8 cellular contexts compared by ENCODE assay signal in genomic region chrX:23989689-23990088, GRCh38.
"Had no signal": no experiment of that assay in that cellular context is flagged by ENCODE, and none has a peak within 500 bp of the region (broad histone marks: within the 10 kb centered on the region; RNA-seq: fewer than 3 reads in every experiment).

No MANE protein-coding gene starts in this region.

- DNase-seq: IMR-90, KBM-7 had no signal

- H3K27ac ChIP-seq: KMS-11 had no signal

- H3K4me1 Mint-ChIP-seq: GM23338 had no signal

- H3K4me1 ChIP-seq: HAP-1 had no signal

- H3K4me3 Mint-ChIP-seq: GM23338 had no signal

- H3K4me2 ChIP-seq: GM23338, KMS-11 had no signal

- H3K27ac Mint-ChIP-seq: GM23338 had no signal

- H3K9ac ChIP-seq: KMS-11 had no signal

- ATAC-seq: GM23338, HCT116 had no signal

- H3K4me3 ChIP-seq: GM23338, HAP-1 had no signal

- H2AFZ ChIP-seq: GM23338 had no signal

- H3K9me3 Mint-ChIP-seq: GM23338 had no signal

- H3K9me3 ChIP-seq: HAP-1 had no signal

- FAIRE-seq: H1, H54 had no signal
